ENCODE assay signal across 2 cellular contexts in genomic region chr7:94157694-94158306, GRCh38.
TF ChIP-seq lines count a peak whose summit lies in the region.
"Not testable (repeated sequence)": the region's sequence is repeated elsewhere in the genome, so short reads cannot be mapped to it uniquely, and the experiment has no call there.

No MANE protein-coding gene starts in this region.

TF ChIP-seq in IMR-90, 13 proteins besides CTCF, POLR2A, EP300 and RAD21:
- TF ChIP-seq CEBPB (IDR thresholded peaks at IDR 0.05; ENCODE audit: low read depth, low read length), result 0 out of 2 replicates have a peak, but pooled peaks have one; percentile 31

TF ChIP-seq in K562, 482 proteins besides CTCF, POLR2A, EP300 and RAD21 (continues in another document):
- TF ChIP-seq GABPA (tag; conservative IDR thresholded peaks at IDR 0.05; ENCODE audit: low read depth) (peak; percentile 33), CLOCK (CRISPR knock-in tag; IDR thresholded peaks at IDR 0.05; ENCODE audit: borderline replicate concordance) (peak; percentile 76; the same call in 1 of the 2 replicates), ZNF311 (CRISPR knock-in tag; IDR thresholded peaks at IDR 0.05) (peak; percentile 99), ZNF41 (CRISPR knock-in tag; conservative IDR thresholded peaks at IDR 0.05) (peak; percentile 90; the same call in 1 of the 2 replicates), SMAD3 (CRISPR knock-in tag; conservative IDR thresholded peaks at IDR 0.05) (peak; percentile 94), ZBTB9 (CRISPR knock-in tag; IDR thresholded peaks at IDR 0.05) (peak; percentile 82; the same call in 1 of the 2 replicates), NR4A1 (CRISPR knock-in tag; IDR thresholded peaks at IDR 0.05) (peak; percentile 59; the same call in 1 of the 2 replicates), ZSCAN32 (CRISPR knock-in tag; IDR thresholded peaks at IDR 0.05) (peak; percentile 74; the same call in 1 of the 2 replicates), ZNF79 (CRISPR knock-in tag; IDR thresholded peaks at IDR 0.05; ENCODE audit: low read depth) (peak; percentile 86), ZNF165 (CRISPR knock-in tag; IDR thresholded peaks at IDR 0.05; ENCODE audit: borderline replicate concordance) (peak; percentile 58; the same call in 1 of the 2 replicates), DMBX1 (CRISPR knock-in tag; IDR thresholded peaks at IDR 0.05; ENCODE audit: borderline replicate concordance) (peak; percentile 96), RREB1 (CRISPR knock-in tag; IDR thresholded peaks at IDR 0.05) (peak; percentile 83), ZNF445 (CRISPR knock-in tag; IDR thresholded peaks at IDR 0.05; ENCODE audit: low read depth) (0 out of 2 replicates have a peak, but pooled peaks have one; percentile 74), KLF6 (CRISPR knock-in tag; IDR thresholded peaks at IDR 0.05; ENCODE audit: borderline replicate concordance) (peak; percentile 93; the same call in 1 of the 2 replicates), THRB (CRISPR knock-in tag; conservative IDR thresholded peaks at IDR 0.05) (peak; percentile 97), ZNF76 (CRISPR knock-in tag; IDR thresholded peaks at IDR 0.05; ENCODE audit: borderline replicate concordance) (peak; percentile 87), DIDO1 (tag; IDR thresholded peaks at IDR 0.05; ENCODE audit: low read depth) (0 out of 2 replicates have a peak, but pooled peaks have one; percentile 43), HIVEP1 (CRISPR knock-in tag; IDR thresholded peaks at IDR 0.05) (peak; percentile 66; the same call in 1 of the 2 replicates), ZNF444 (CRISPR knock-in tag; IDR thresholded peaks at IDR 0.05) (peak; percentile 78), ZNF175 (CRISPR knock-in tag; IDR thresholded peaks at IDR 0.05; ENCODE audit: low read depth) (peak; percentile 74), MAZ (CRISPR knock-in tag; conservative IDR thresholded peaks at IDR 0.05 in 1 of 2, IDR thresholded peaks at IDR 0.05 in 1 of 2) (peak in 1 of 2 experiments; percentile 96; a peak in 2 of 4 replicates), ZNF23 (CRISPR knock-in tag; IDR thresholded peaks at IDR 0.05) (peak; percentile 93), ZBTB17 (CRISPR knock-in tag; IDR thresholded peaks at IDR 0.05) (peak; percentile 95), ZNF395 (CRISPR knock-in tag; IDR thresholded peaks at IDR 0.05) (peak; percentile 62; the same call in 1 of the 2 replicates), HDAC8 (tag; IDR thresholded peaks at IDR 0.05) (peak; percentile 92), ERF (CRISPR knock-in tag; IDR thresholded peaks at IDR 0.05) (peak; percentile 95), ZFP1 (CRISPR knock-in tag; IDR thresholded peaks at IDR 0.05) (peak; percentile 87), ZNF589 (CRISPR knock-in tag; IDR thresholded peaks at IDR 0.05; ENCODE audit: low read depth) (peak; percentile 77; the same call in 1 of the 2 replicates), ZNF253 (CRISPR knock-in tag; conservative IDR thresholded peaks at IDR 0.05) (peak; percentile 91), TEAD1 (CRISPR knock-in tag; IDR thresholded peaks at IDR 0.05) (peak in 1 of 2 experiments; percentile 89; a peak in 2 of 4 replicates), ZNF695 (CRISPR knock-in tag; IDR thresholded peaks at IDR 0.05) (peak; percentile 97), ZNF785 (CRISPR knock-in tag; IDR thresholded peaks at IDR 0.05) (peak; percentile 80; the same call in 1 of the 2 replicates), ZNF324 (CRISPR knock-in tag; IDR thresholded peaks at IDR 0.05) (peak; percentile 88), NFXL1 (CRISPR knock-in tag; IDR thresholded peaks at IDR 0.05) (peak; percentile 80; the same call in 1 of the 2 replicates), CREB5 (CRISPR knock-in tag; IDR thresholded peaks at IDR 0.05) (peak; percentile 72; the same call in 1 of the 2 replicates), ZBTB12 (CRISPR knock-in tag; IDR thresholded peaks at IDR 0.05) (peak; percentile 75), ZNF583 (CRISPR knock-in tag; IDR thresholded peaks at IDR 0.05) (peak; percentile 89), FOXO4 (CRISPR knock-in tag; IDR thresholded peaks at IDR 0.05) (peak; percentile 83; the same call in 1 of the 2 replicates), ZNF551 (CRISPR knock-in tag; IDR thresholded peaks at IDR 0.05) (0 out of 2 replicates have a peak, but pooled peaks have one; percentile 36), TCFL5 (CRISPR knock-in tag; conservative IDR thresholded peaks at IDR 0.05) (peak; percentile 58; the same call in 1 of the 2 replicates), IRF9 (tag; IDR thresholded peaks at IDR 0.05) (peak; percentile 83), HMG20A (CRISPR knock-in tag; conservative IDR thresholded peaks at IDR 0.05) (0 out of 2 replicates have a peak, but pooled peaks have one; percentile 64), BCL6 (CRISPR knock-in tag; IDR thresholded peaks at IDR 0.05) (peak; percentile 89), PYGO2 (tag; IDR thresholded peaks at IDR 0.05) (peak; percentile 66; the same call in 1 of the 2 replicates)
- TF ChIP-seq NR4A1 (tag; IDR thresholded peaks at IDR 0.05), result not testable (repeated sequence)
